In the genomic region with DNA sequence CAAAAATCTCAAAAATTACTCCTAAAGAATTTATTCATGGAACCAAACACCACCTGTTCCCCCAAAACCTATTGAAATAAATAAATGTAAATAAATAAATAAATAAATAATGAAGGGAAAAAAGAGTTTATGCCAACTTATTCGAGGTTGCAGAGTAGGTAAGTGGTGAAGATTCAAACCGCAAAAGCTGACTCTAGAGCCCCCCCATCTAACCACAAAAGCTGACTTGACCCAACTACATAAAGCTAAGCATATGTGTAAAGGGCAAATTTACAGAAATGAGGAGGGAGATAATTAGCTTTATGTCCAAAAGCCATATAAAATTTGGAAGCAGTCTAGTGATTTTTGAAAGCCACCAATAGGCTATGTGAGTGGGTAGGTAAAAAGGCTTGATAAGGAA, we compare ENCODE assay signal across 3 cellular contexts.
"Had no signal": no experiment of that assay in that cellular context is flagged by ENCODE, and none has a peak within 500 bp of the region (broad histone marks: within the 10 kb centered on the region; RNA-seq: fewer than 3 reads in every experiment).

No MANE protein-coding gene starts in this region.

- DNase-seq: GDM1, GF-D8 had no signal

- ATAC-seq: GM12878 had no signal

- H3K4me3 ChIP-seq: GM12878 had no signal
